ENCODE assay signal across 25 cellular contexts in genomic region chr7:140495514-140496097, GRCh38.
"Had no signal": no experiment of that assay in that cellular context is flagged by ENCODE, and none has a peak within 500 bp of the region (broad histone marks: within the 10 kb centered on the region; RNA-seq: fewer than 3 reads in every experiment).

No MANE protein-coding gene starts in this region.

- H3K4me1 ChIP-seq: left lung, lower lobe of right lung, right atrium auricular region, stomach, testis, thyroid gland, upper lobe of left lung, vagina had no signal

- H3K27me3 Mint-ChIP-seq: natural killer cell treated with Interleukin-12 subunit alpha and Interleukin-12 subunit beta and Interleukin-15 and Interleukin-18, amount 100 ng/mL, for 72 hours; progenitor cell of endocrine pancreas; stimulated activated naive B cell treated with anti-CD40 and anti-IgM and Interleukin-4, amounts not matched to agents 10 μg/mL and 1 μg/mL and 100 μg/mL, for 72 hours had no signal

- H3K27ac Mint-ChIP-seq: naive thymus-derived CD4-positive, alpha-beta T cell; natural killer cell treated with Interleukin-12 subunit alpha and Interleukin-12 subunit beta and Interleukin-15 and Interleukin-18, amount 100 ng/mL, for 72 hours; progenitor cell of endocrine pancreas; stimulated activated naive B cell treated with anti-CD40 and anti-IgM and Interleukin-4, amounts not matched to agents 10 μg/mL and 1 μg/mL and 100 μg/mL, for 72 hours had no signal

- H3K36me3 Mint-ChIP-seq: naive thymus-derived CD4-positive, alpha-beta T cell; natural killer cell treated with Interleukin-12 subunit alpha and Interleukin-12 subunit beta and Interleukin-15 and Interleukin-18, amount 100 ng/mL, for 72 hours; stimulated activated naive B cell treated with anti-CD40 and anti-IgM and Interleukin-4, amounts not matched to agents 10 μg/mL and 1 μg/mL and 100 μg/mL, for 72 hours had no signal

- H3K36me3 ChIP-seq: left lung, lower lobe of right lung, neutrophil, right atrium auricular region, stomach, thyroid gland, transverse colon, upper lobe of left lung, vagina had no signal

- H3K4me3 Mint-ChIP-seq: naive thymus-derived CD4-positive, alpha-beta T cell; natural killer cell treated with Interleukin-12 subunit alpha and Interleukin-12 subunit beta and Interleukin-15 and Interleukin-18, amount 100 ng/mL, for 72 hours; stimulated activated naive B cell treated with anti-CD40 and anti-IgM and Interleukin-4, amounts not matched to agents 10 μg/mL and 1 μg/mL and 100 μg/mL, for 72 hours had no signal

- H3K9me3 ChIP-seq: left lung, lower lobe of right lung, mucosa of descending colon, neutrophil, right atrium auricular region, stomach, testis, thyroid gland, transverse colon, upper lobe of left lung, vagina had no signal

- ATAC-seq: left colon; mucosa of descending colon; naive thymus-derived CD4-positive, alpha-beta T cell; natural killer cell treated with Interleukin-12 subunit alpha and Interleukin-12 subunit beta and Interleukin-15 and Interleukin-18, amount 100 ng/mL, for 72 hours; stimulated activated naive B cell treated with anti-CD40 and anti-IgM and Interleukin-4, amounts not matched to agents 10 μg/mL and 1 μg/mL and 100 μg/mL, for 72 hours; stimulated activated naive CD8-positive, alpha-beta T cell treated with anti-CD3 and anti-CD28 coated beads, Interleukin-15, Interleukin-2, amounts not matched to agents 100 U/mL and 50 U/mL, for 24 hours had no signal

- H3K27me3 ChIP-seq: left lung, neutrophil, right atrium auricular region, stomach, testis, thyroid gland, transverse colon, upper lobe of left lung, vagina had no signal

- H3K9me3 Mint-ChIP-seq: naive thymus-derived CD4-positive, alpha-beta T cell; natural killer cell treated with Interleukin-12 subunit alpha and Interleukin-12 subunit beta and Interleukin-15 and Interleukin-18, amount 100 ng/mL, for 72 hours; stimulated activated naive B cell treated with anti-CD40 and anti-IgM and Interleukin-4, amounts not matched to agents 10 μg/mL and 1 μg/mL and 100 μg/mL, for 72 hours had no signal

- H3K27ac ChIP-seq: left lung, lower lobe of right lung, neutrophil, right atrium auricular region, skin epidermis, stomach, testis, thyroid gland, transverse colon, upper lobe of left lung, vagina had no signal

- H3K4me3 ChIP-seq: left lung, lower lobe of right lung, mucosa of descending colon, right atrium auricular region, skin epidermis, stomach, testis, thyroid gland, transverse colon, upper lobe of left lung, vagina had no signal

- DNase-seq: hippocampal formation; left colon; left lung; lower lobe of right lung; midbrain; mucosa of descending colon; naive thymus-derived CD4-positive, alpha-beta T cell; occipital lobe; stimulated activated CD4-positive, alpha-beta T cell treated with anti-CD3 and anti-CD28 coated beads, Interleukin-12 subunit alpha, Interleukin-12 subunit beta, amount 100 ng/mL, for 4 hours; stimulated activated CD4-positive, alpha-beta T cell treated with anti-CD3 and anti-CD28 coated beads, Interleukin-15, amount 100 ng/mL, for 24 hours; stimulated activated CD4-positive, alpha-beta T cell treated with anti-CD3 and anti-CD28 coated beads, Interleukin-2, amount 100 ng/mL, for 24 hours; stimulated activated CD4-positive, alpha-beta T cell treated with anti-CD3 and anti-CD28 coated beads, Interleukin-4, amount 100 ng/mL, for 1 hour; stimulated activated naive B cell treated with anti-CD40 and anti-IgM and Interleukin-4, amounts not matched to agents 10 μg/mL and 1 μg/mL and 100 μg/mL, for 72 hours; stimulated activated naive CD8-positive, alpha-beta T cell treated with anti-CD3 and anti-CD28 coated beads, Interleukin-15, Interleukin-2, amounts not matched to agents 100 U/mL and 50 U/mL, for 24 hours; stomach; testis; thyroid gland; transverse colon had no signal

- H3K4me1 Mint-ChIP-seq: stimulated activated naive B cell treated with anti-CD40 and anti-IgM and Interleukin-4, amounts not matched to agents 10 μg/mL and 1 μg/mL and 100 μg/mL, for 72 hours had no signal
